8 cellular contexts compared by ENCODE assay signal in genomic region chr11:8099291-8099899, GRCh38. TPM values are rescaled to one million over a fixed set of nuclear protein-coding genes. Genes with fewer than 3 reads are reported as not detected.
DNase-seq lines count a peak whose midpoint lies in the region; ATAC-seq and TF ChIP-seq lines count a peak whose summit lies in the region.

No MANE protein-coding gene starts in this region.

- in situ Hi-C loops in SK-MEL-5 (cut with HindIII; ENCODE audit: low pct_unique_long_range_greater_than_20kb, low sequenced_read_pairs) = no loop called here

- no peak overlapping the region for H3K27ac ChIP-seq in A673 (ENCODE audit: low read depth, low read length, poor library complexity, severe bottlenecking)

- peak; percentile 48 for ATAC-seq in Right ventricle myocardium inferior
- ATAC-seq in HG02678 (IDR thresholded peaks at IDR 0.05; ENCODE audit: unreplicated experiment) = no peak

- intact Hi-C loops in A673 (cut with micrococcal nuclease; ENCODE audit: unreplicated experiment) = loop anchor here (1.0 to 10.0 kb wide), 5 partner anchors 67 to 1005 kb away; no protein-coding TSS in a partner anchor
- intact Hi-C loops in Right ventricle myocardium inferior (cut with DNase I) = loop anchor here (2.0 kb wide), 1 partner anchor 93 kb away; no protein-coding TSS in a partner anchor

- no peaks in the 10 kb centered on the region for H3K27me3 ChIP-seq in A673 (replicated peaks; ENCODE audit: insufficient read depth, low read depth, low read length, poor library complexity)

- no peak overlapping the region for H3K4me3 ChIP-seq in A673 (ENCODE audit: low read depth, low read length, poor library complexity, severe bottlenecking)

- CTCF ChIA-PET in A673 (lab: Charles Lee) = interaction anchor here (0.6 to 2.2 kb wide), 8 partner anchors 9 to 528 kb away, joined by 3 to 24 read pairs (median 4); partner anchors contain the start of gene EIF3F

- H3K4me1 ChIP-seq in A673 (ENCODE audit: insufficient read depth, low read length, poor library complexity, severe bottlenecking) = no peaks in the 10 kb centered on the region

- DNase-seq in A673 (ENCODE audit: low spot score) (peak; percentile 71), HT1080 (ENCODE audit: low read depth) (peak; percentile 64), SK-MEL-5 (ENCODE audit: low read depth, low spot score) (peak; percentile 81), Right ventricle myocardium inferior (ENCODE audit: missing footprints) (no peak), pulmonary artery endothelial cell (ENCODE audit: low read depth, low spot score) (peak; percentile 51)
- DNase-seq in activated naive CD4-positive, alpha-beta T cell treated with anti-CD3 and anti-CD28 coated beads, Interleukin-2, amount 50 U/mL, for 16 hours = peak; percentile 72

- no TSS peak for BruUV-seq in A673 (replicated peaks; lab: Mats Ljungman, UMichigan)

- TF ChIP-seq CTCF in A673 (conservative IDR thresholded peaks at IDR 0.05; ENCODE audit: low read depth, low read length) (peak; percentile 79), GM12874 (IDR thresholded peaks at IDR 0.05; ENCODE audit: insufficient read depth, low read depth, low read length) (peak; percentile 72)

- no peaks in the 10 kb centered on the region for H3K9me3 ChIP-seq in A673 (ENCODE audit: low read depth, low read length, poor library complexity, severe bottlenecking)

- no peaks in the 10 kb centered on the region for H3K36me3 ChIP-seq in A673 (ENCODE audit: insufficient read depth, low read length, poor library complexity, severe bottlenecking)

- POLR2A ChIA-PET in A673 (lab: Charles Lee; ENCODE audit: low non-redundant PET) = no interaction called here

RNA-seq across cellular contexts. Expression of gene TUB, which starts 18.4 kb away (rescaled TPM):
- total RNA-seq in A673 (2021) (0.39 and 0.76 TPM in 2 replicates), Right ventricle myocardium inferior (21.4 TPM), pulmonary artery endothelial cell (1.3 and 1.8 TPM in 2 replicates)
- total RNA-seq in HT1080 (2014; rRNA removed; shearing (Covaris generic)) = 4.4 and 4.7 TPM in 2 replicates
- 2.0 and 2.6 TPM in 2 replicates for polyA plus RNA-seq in HT1080 (2015; cell fraction: cytosol; rRNA removed)
- polyA plus RNA-seq in HT1080 (2015; cell fraction: nucleus; rRNA removed) = 5.8 and 7.2 TPM in 2 replicates
- 10.0 and 10.4 TPM in 2 replicates for total RNA-seq in SK-MEL-5 (2014; rRNA removed; shearing (Covaris generic))
- polyA plus RNA-seq in SK-MEL-5 (2015; cell fraction: cytosol; rRNA removed) = 9.8 and 14.9 TPM in 2 replicates
- 56.4 and 60.0 TPM in 2 replicates for polyA plus RNA-seq in SK-MEL-5 (2015; cell fraction: nucleus; rRNA removed)
